8 cellular contexts compared by ENCODE assay signal in the genomic region with DNA sequence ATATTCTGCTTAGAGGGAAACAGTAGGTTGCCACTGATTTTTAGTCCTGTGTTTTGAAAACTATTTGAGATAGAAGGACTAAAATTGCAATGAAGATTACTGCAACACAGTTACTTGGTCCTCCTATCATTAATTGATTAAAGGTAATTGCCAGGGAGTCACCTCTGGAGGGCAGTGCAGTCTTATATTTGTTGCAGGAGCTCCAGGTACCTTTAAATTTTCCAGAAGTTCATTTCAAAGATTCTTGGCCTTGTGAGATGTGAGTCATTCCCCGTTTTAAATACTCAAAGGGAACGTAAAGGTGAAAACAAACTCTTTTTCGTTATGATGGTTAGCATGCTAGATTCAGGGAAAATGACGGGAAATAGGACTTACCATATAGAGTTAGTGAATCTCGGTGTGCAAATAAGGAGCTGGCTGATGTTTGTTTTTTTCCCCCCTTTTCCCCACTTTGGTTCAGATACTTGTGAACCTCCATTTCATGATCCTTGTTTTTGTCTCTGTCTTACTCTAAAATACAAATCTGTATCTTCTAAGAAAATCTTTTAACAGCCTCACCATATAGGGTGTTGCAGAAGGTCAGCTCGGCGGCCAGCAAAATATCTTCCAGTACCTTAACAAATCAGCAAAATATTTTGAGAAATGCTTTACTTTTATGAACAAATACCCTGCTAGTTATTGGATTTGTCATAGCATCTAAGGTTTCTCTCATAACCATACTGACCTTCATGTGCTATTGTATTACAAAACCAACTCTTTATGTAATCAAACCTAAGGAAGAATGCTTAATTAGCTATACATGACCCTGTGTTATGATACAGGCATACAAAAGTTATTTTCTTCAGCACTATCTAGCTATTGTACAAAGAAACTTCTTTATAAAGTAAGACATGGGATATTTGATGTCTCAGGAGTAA.
DNase-seq lines count a peak whose midpoint lies in the region; ATAC-seq and TF ChIP-seq lines count a peak whose summit lies in the region.

No MANE protein-coding gene starts in this region.

- 52% methylated on average over 7 of the region's 7 CpGs for WGBS in right cardiac atrium

- H3K27me3 ChIP-seq in right cardiac atrium (ENCODE audit: control insufficient read depth, insufficient read depth) (no peaks in the 10 kb centered on the region), skeletal muscle tissue (ENCODE audit: control insufficient read depth in 3 of 3, insufficient read depth in 3 of 3, low read length in 3 of 3) (no peaks in the 10 kb centered on the region)

- ATAC-seq in HG03066 (IDR thresholded peaks at IDR 0.05; ENCODE audit: low read depth, unreplicated experiment) = peak; percentile 52
- peak; percentile 43 to 65 for ATAC-seq in right cardiac atrium

- DNase-seq in AG09309 (ENCODE audit: low read depth) = peak; percentile 41
- DNase-seq in GM13977 (ENCODE audit: low spot score) = peak; percentile 13
- DNase-seq in NCI-H2171 treated with DMSO at 0.1 percent for 48 hours (lab: John Stamatoyannopoulos, UW) = peak; percentile 69
- peak; percentile 66 for DNase-seq in amniotic epithelial cell (ENCODE audit: low read depth)
- peak in 1 of 3 donors; percentile 15 for DNase-seq in right cardiac atrium
- no peak for DNase-seq in activated CD4-positive, CD25-positive, alpha-beta regulatory T cell (lab: John Stamatoyannopoulos, UW)

- H3K27ac ChIP-seq in right cardiac atrium (ENCODE audit: low read length) = no peak overlapping the region
- H3K27ac ChIP-seq in skeletal muscle tissue (ENCODE audit: low read depth, low read length) = no peak overlapping the region

- no peaks in the 10 kb centered on the region for H3K9me3 ChIP-seq in right cardiac atrium (ENCODE audit: control insufficient read depth, low read length)
- no peaks in the 10 kb centered on the region for H3K9me3 ChIP-seq in skeletal muscle tissue (ENCODE audit: control insufficient read depth in 3 of 3, low read length in 3 of 3)

- H3K9ac ChIP-seq in skeletal muscle tissue (ENCODE audit: low read depth in 1 of 3, low read length in 3 of 3) = no peak overlapping the region

- intact Hi-C loops in right cardiac atrium (cut with DNase I) = loop anchor here in 2 of 4 donors (10.0 kb wide), 1 partner anchor 312 kb away; no protein-coding TSS in a partner anchor

- peak; percentile 53 for TF ChIP-seq CTCF in AG09309 (IDR thresholded peaks at IDR 0.05; ENCODE audit: control insufficient read depth, insufficient read depth, low read depth, low read length, missing control alignments)
- peak; percentile 66 for TF ChIP-seq CTCF in GM13977 (IDR thresholded peaks at IDR 0.05; ENCODE audit: extremely low read depth, insufficient read depth, missing control alignments)

- no peaks in the 10 kb centered on the region for H3K36me3 ChIP-seq in skeletal muscle tissue (ENCODE audit: control insufficient read depth in 3 of 3, insufficient read depth in 3 of 3, low read length in 3 of 3)

- in situ Hi-C loops in GM13977 (cut with MboI; ENCODE audit: low pct_unique_long_range_greater_than_20kb, low sequenced_read_pairs, unreplicated experiment) = loop anchor here (25.0 kb wide), 3 partner anchors 235 to 710 kb away; no protein-coding TSS in a partner anchor

- H3K4me1 ChIP-seq in right cardiac atrium (ENCODE audit: control insufficient read depth, insufficient read depth, low read length) (no peaks in the 10 kb centered on the region), skeletal muscle tissue (ENCODE audit: control insufficient read depth in 3 of 3, insufficient read depth in 3 of 3, low read length in 3 of 3) (peaks cover 0 to 3% (median 0%) of the 10 kb centered on the region in 3 donors)

- no peak overlapping the region for H3K4me3 ChIP-seq in AG09309 (ENCODE audit: control insufficient read depth, low read depth, low read length)
- no peak overlapping the region for H3K4me3 ChIP-seq in right cardiac atrium (ENCODE audit: low read length)
- peak overlapping the region; percentile 14 to 41 (median 14) for H3K4me3 ChIP-seq in skeletal muscle tissue (ENCODE audit: low read length in 3 of 3)

Comparison
In these comparisons a context has a peak if more than half of its experiments do, and no peak if none do; other contexts are left out.
1. DNase-seq: peak in AG09309 (single experiment), GM13977 (single experiment), NCI-H2171 treated with DMSO at 0.1 percent for 48 hours (single experiment) and amniotic epithelial cell (single experiment); none in activated CD4-positive, CD25-positive, alpha-beta regulatory T cell (0 of 4).
2. H3K4me3 ChIP-seq: peak in skeletal muscle tissue (3 of 3); none in AG09309 (single experiment) and right cardiac atrium (single experiment).